Comparison of ENCODE assay signal across 8 cellular contexts in genomic region chr2:127324635-127325034, GRCh38. TPM values are rescaled to one million over a fixed set of nuclear protein-coding genes. Genes with fewer than 3 reads are reported as not detected.
DNase-seq lines count a peak whose midpoint lies in the region; ATAC-seq and TF ChIP-seq lines count a peak whose summit lies in the region.

No MANE protein-coding gene starts in this region.

- peaks cover 81% of the 10 kb centered on the region for H3K36me3 Mint-ChIP-seq in MCF 10A (ENCODE audit: insufficient read depth, unreplicated experiment)
- H3K36me3 Mint-ChIP-seq in T-cell = peaks cover 52% of the 10 kb centered on the region
- peaks cover 99% of the 10 kb centered on the region for H3K36me3 Mint-ChIP-seq in activated T-helper 17 cell treated with anti-CD3 and anti-CD28 coated beads, Interleukin-2, amount 50 U/mL, for 72 hours (ENCODE audit: low read depth)

- TF ChIP-seq CTCF in MCF 10A (IDR thresholded peaks at IDR 0.05; ENCODE audit: unreplicated experiment) = peak; percentile 61

- intact Hi-C loops in MCF 10A (cut with micrococcal nuclease) = loop anchor here (1.0 to 5.0 kb wide), 4 partner anchors 92 to 325 kb away; no protein-coding TSS in a partner anchor

- H3K4me1 Mint-ChIP-seq in MCF 10A (ENCODE audit: insufficient read depth, unreplicated experiment) = no peaks in the 10 kb centered on the region
- H3K4me1 Mint-ChIP-seq in T-cell = no peaks in the 10 kb centered on the region
- peaks cover 8% of the 10 kb centered on the region for H3K4me1 Mint-ChIP-seq in activated T-helper 17 cell treated with anti-CD3 and anti-CD28 coated beads, Interleukin-2, amount 50 U/mL, for 72 hours

- no peak overlapping the region for H3K27ac Mint-ChIP-seq in MCF 10A (ENCODE audit: low read depth, unreplicated experiment)
- H3K27ac Mint-ChIP-seq in T-cell = no peak overlapping the region
- no peak overlapping the region for H3K27ac Mint-ChIP-seq in activated T-helper 17 cell treated with anti-CD3 and anti-CD28 coated beads, Interleukin-2, amount 50 U/mL, for 72 hours

- H3K4me3 Mint-ChIP-seq in MCF 10A (ENCODE audit: unreplicated experiment) (no peak overlapping the region), T-cell (no peak overlapping the region)
- H3K4me3 Mint-ChIP-seq in activated T-helper 17 cell treated with anti-CD3 and anti-CD28 coated beads, Interleukin-2, amount 50 U/mL, for 72 hours = no peak overlapping the region

- H3K9me3 Mint-ChIP-seq in MCF 10A (ENCODE audit: unreplicated experiment) (peaks cover 8% of the 10 kb centered on the region), T-cell (peaks cover 6 to 9% (median 7%) of the 10 kb centered on the region in 3 donors)
- H3K9me3 Mint-ChIP-seq in activated T-helper 17 cell treated with anti-CD3 and anti-CD28 coated beads, Interleukin-2, amount 50 U/mL, for 72 hours = peaks cover 6% of the 10 kb centered on the region

- ATAC-seq in T-cell (replicated peaks in 1 of 4) (no peak), GM21528 (IDR thresholded peaks at IDR 0.05; ENCODE audit: low FRiP score, unreplicated experiment) (no peak)
- no peak for ATAC-seq in activated T-helper 17 cell treated with anti-CD3 and anti-CD28 coated beads, Interleukin-2, amount 50 U/mL, for 72 hours (replicated peaks)

- POLR2A ChIA-PET in MCF 10A (lab: Yijun Ruan, JAX) (interaction anchor here (0.7 to 1.9 kb wide), 4 partner anchors 30 to 202 kb away, joined by 3 to 13 read pairs (median 4); partner anchors contain the start of genes ERCC3 and IWS1), T-cell (lab: Charles Lee) (no interaction called here)

- DNase-seq in NCI-H510A treated with DMSO at 0.1 percent for 48 hours (lab: John Stamatoyannopoulos, UW) (peak; percentile 15), NCI-H510A (lab: John Stamatoyannopoulos, UW) (no peak), NCI-H1694 (lab: John Stamatoyannopoulos, UW) (peak; percentile 65), MCF 10A (ENCODE audit: unreplicated experiment) (peak; percentile 54), medulla oblongata (ENCODE audit: extremely low spot score) (peak; percentile 41), T-cell (no peak)

- BruUV-seq in MCF 10A (replicated peaks; lab: Mats Ljungman, UMichigan) = no TSS peak

- CTCF ChIA-PET in MCF 10A (lab: Yijun Ruan, JAX) (interaction anchor here (0.6 to 3.2 kb wide), 19 partner anchors 10 to 776 kb away, joined by 3 to 46 read pairs (median 4); no protein-coding TSS in a partner anchor), T-cell (lab: Charles Lee) (interaction anchor here (1.0 to 1.7 kb wide), 3 partner anchors 13 to 155 kb away, joined by 3 to 10 read pairs (median 3); no protein-coding TSS in a partner anchor)

- H3K27me3 Mint-ChIP-seq in MCF 10A (ENCODE audit: insufficient read depth, unreplicated experiment) (no peaks in the 10 kb centered on the region), T-cell (no peaks in the 10 kb centered on the region)
- H3K27me3 Mint-ChIP-seq in activated T-helper 17 cell treated with anti-CD3 and anti-CD28 coated beads, Interleukin-2, amount 50 U/mL, for 72 hours = no peaks in the 10 kb centered on the region

RNA-seq across cellular contexts. Expression of gene ERCC3, which starts 30.7 kb away (rescaled TPM):
- total RNA-seq in MCF 10A (2022) = 34.9 and 38.2 TPM in 2 replicates
- total RNA-seq in T-cell = 10 to 100 TPM; 41.5 to 62.1 (median 52.3) TPM
- total RNA-seq in activated T-helper 17 cell treated with anti-CD3 and anti-CD28 coated beads, Interleukin-2, amount 50 U/mL, for 72 hours = 10 to 100 TPM; 51.6 to 58.2 TPM

Comparison
In these comparisons a context has a peak if more than half of its experiments do, and no peak if none do; other contexts are left out.
1. DNase-seq: peak in NCI-H510A treated with DMSO at 0.1 percent for 48 hours (single experiment), NCI-H1694 (single experiment), MCF 10A (single experiment) and medulla oblongata (single experiment); none in NCI-H510A (single experiment) and T-cell (0 of 34).